Comparison of ENCODE assay signal across 8 cellular contexts in genomic region chr2:233976690-233977294, GRCh38. TPM values are rescaled to one million over a fixed set of nuclear protein-coding genes. Genes with fewer than 3 reads are reported as not detected.
DNase-seq lines count a peak whose midpoint lies in the region; ATAC-seq and TF ChIP-seq lines count a peak whose summit lies in the region.

No MANE protein-coding gene starts in this region.

- peaks cover 69% of the 10 kb centered on the region for H3K4me1 ChIP-seq in PC-9 (replicated peaks; ENCODE audit: insufficient read depth)

- no peak for ATAC-seq in HG03565 (IDR thresholded peaks at IDR 0.05; ENCODE audit: unreplicated experiment)

- peak overlapping the region; percentile 54 for H3K4me2 ChIP-seq in PC-9
- H3K4me2 ChIP-seq in neural cell (ENCODE audit: low read length) = no peak overlapping the region

- CTCF ChIA-PET in PC-9 (lab: Charles Lee) = interaction anchor here (1.5 kb wide), 1 partner anchor 1140 kb away, joined by 4 read pairs; no protein-coding TSS in a partner anchor

- no TSS peak for BruUV-seq in PC-9 (replicated peaks; lab: Mats Ljungman, UMichigan)

- H3K9ac ChIP-seq in neural cell (ENCODE audit: low read length) = no peak overlapping the region

- H3K27ac ChIP-seq in PC-9 = peak overlapping the region; percentile 55
- no peak overlapping the region for H3K27ac ChIP-seq in epithelial cell of prostate
- no peak overlapping the region for H3K27ac ChIP-seq in neural cell (ENCODE audit: low read length)

- H3K79me2 ChIP-seq in PC-9 (ENCODE audit: low read depth) (no peaks in the 10 kb centered on the region), neural cell (replicated peaks; ENCODE audit: insufficient read depth, low read length) (no peaks in the 10 kb centered on the region)

- H3K36me3 ChIP-seq in PC-9 (ENCODE audit: low read depth) = no peaks in the 10 kb centered on the region
- no peaks in the 10 kb centered on the region for H3K36me3 ChIP-seq in neural cell (ENCODE audit: insufficient read depth, low read length)

- no peak for TF ChIP-seq EP300 in neural cell (conservative IDR thresholded peaks at IDR 0.05; ENCODE audit: poor library complexity, severe bottlenecking)

- H4K20me1 ChIP-seq in PC-9 (ENCODE audit: insufficient read depth) (no peaks in the 10 kb centered on the region), neural cell (ENCODE audit: insufficient read depth) (no peaks in the 10 kb centered on the region)

- H3K27me3 ChIP-seq in PC-9 (ENCODE audit: insufficient read depth, low read depth) = no peaks in the 10 kb centered on the region
- H3K27me3 ChIP-seq in neural cell (ENCODE audit: insufficient read depth, low read depth, low read length) = no peaks in the 10 kb centered on the region

- H3K4me3 ChIP-seq in PC-9 = no peak overlapping the region
- no peak overlapping the region for H3K4me3 ChIP-seq in neural cell (ENCODE audit: low read length)

- H3K9me2 ChIP-seq in PC-9 (ENCODE audit: insufficient read depth) (no peaks in the 10 kb centered on the region), neural cell (ENCODE audit: insufficient read depth, low read length) (no peaks in the 10 kb centered on the region)

- DNase-seq in DMS 273 treated with DMSO at 0.1 percent for 48 hours (lab: John Stamatoyannopoulos, UW) = peak; percentile 10
- peak; percentile 32 for DNase-seq in HPDE6-E6E7 (ENCODE audit: extremely low spot score)
- DNase-seq in PC-9 = peak; percentile 56 to 94
- DNase-seq in epithelial cell of prostate (ENCODE audit: low read depth, low spot score) = peak; percentile 8
- no peak for DNase-seq in activated effector memory CD4-positive, alpha-beta T cell treated with Interleukin-2 at 50 U/mL for 16 hours
- DNase-seq in activated CD4-positive, alpha-beta T cell treated with anti-CD3 and anti-CD28 coated beads, Interleukin-2, amount 50 U/mL, for 1 hour = no peak

- H2AFZ ChIP-seq in PC-9 (peak overlapping the region; percentile 23; the same call in 1 of the 2 replicates), neural cell (ENCODE audit: low read depth, low read length) (no peak overlapping the region)

- H3F3A ChIP-seq in PC-9 (ENCODE audit: insufficient read depth, low read depth) (peaks cover 44% of the 10 kb centered on the region), neural cell (ENCODE audit: insufficient read depth, low read length, poor library complexity, severe bottlenecking) (no peaks in the 10 kb centered on the region)

- intact Hi-C loops in PC-9 (cut with micrococcal nuclease; ENCODE audit: unreplicated experiment) = loop anchor here (1.0 to 10.0 kb wide), 12 partner anchors 126 to 1768 kb away; partner anchors contain the start of gene SH3BP4

- TF ChIP-seq CTCF in PC-9 (conservative IDR thresholded peaks at IDR 0.05) (peak; percentile 88), neural cell (IDR thresholded peaks at IDR 0.05; ENCODE audit: poor library complexity, severe bottlenecking) (peak; percentile 88)

- TF ChIP-seq RAD21 in neural cell (conservative IDR thresholded peaks at IDR 0.05) = peak; percentile 92

- POLR2A ChIA-PET in PC-9 (lab: Charles Lee; ENCODE audit: unreplicated experiment) = no interaction called here

- H3K9me3 ChIP-seq in PC-9 (ENCODE audit: insufficient read depth, low read depth) (no peaks in the 10 kb centered on the region), neural cell (ENCODE audit: low read length) (no peaks in the 10 kb centered on the region)

TF ChIP-seq in neural cell, 6 proteins besides CTCF, POLR2A, EP300 and RAD21:
- TF ChIP-seq POLR2AphosphoS5 (IDR thresholded peaks at IDR 0.05) (no peak), SMC3 (conservative IDR thresholded peaks at IDR 0.05; ENCODE audit: poor library complexity) (peak; percentile 92)
TF ChIP-seq in neural cell: peak in this region for 1.

RNA-seq across cellular contexts. Expression of gene TRPM8, which starts 59.6 kb away (rescaled TPM):
- total RNA-seq in PC-9 (2021) = 0.48 and 2.1 TPM in 2 replicates
- polyA plus RNA-seq in neural cell = 0.18 TPM in 1 of 2 replicates, not detected in the other
- polyA minus RNA-seq in neural cell = not detected in 2 replicates

Comparison
In these comparisons a context has a peak if more than half of its experiments do, and no peak if none do; other contexts are left out.
1. DNase-seq: peak in DMS 273 treated with DMSO at 0.1 percent for 48 hours (single experiment), HPDE6-E6E7 (single experiment), PC-9 (2 of 2) and epithelial cell of prostate (single experiment); none in activated effector memory CD4-positive, alpha-beta T cell treated with Interleukin-2 at 50 U/mL for 16 hours (single experiment) and activated CD4-positive, alpha-beta T cell treated with anti-CD3 and anti-CD28 coated beads, Interleukin-2, amount 50 U/mL, for 1 hour (single experiment).